ENCODE assay signal across 8 cellular contexts in genomic region chr17:7855643-7856080, GRCh38. TPM values are rescaled to one million over a fixed set of nuclear protein-coding genes. Genes with fewer than 3 reads are reported as not detected.
A peak's percentile ranks its signal among the peaks of the same experiment; 100 is the strongest.
DNase-seq lines count a peak whose midpoint lies in the region; ATAC-seq and TF ChIP-seq lines count a peak whose summit lies in the region.

No MANE protein-coding gene starts in this region.

- H3K18ac ChIP-seq in IMR-90 (ENCODE audit: low read depth, low read length), result no peak overlapping the region

- TF ChIP-seq CTCF in AG04449 (IDR thresholded peaks at IDR 0.05; ENCODE audit: insufficient read depth, low read length, missing control alignments), result no peak
- no peak for TF ChIP-seq CTCF in IMR-90 (conservative IDR thresholded peaks at IDR 0.05; ENCODE audit: low read depth, low read length)
- no peak for TF ChIP-seq CTCF in endodermal cell (conservative IDR thresholded peaks at IDR 0.05)
- TF ChIP-seq CTCF in neural crest cell (conservative IDR thresholded peaks at IDR 0.05), result no peak
- no peak for TF ChIP-seq CTCF in GM10248 (IDR thresholded peaks at IDR 0.05; ENCODE audit: control extremely low read depth, extremely low read depth, low read depth, missing control alignments)

- H3K27me3 ChIP-seq in IMR-90 (ENCODE audit: control insufficient read depth, insufficient read depth, low read length), result no peaks in the 10 kb centered on the region
- no peaks in the 10 kb centered on the region for H3K27me3 ChIP-seq in endodermal cell (ENCODE audit: control insufficient read depth, insufficient read depth, low read length, poor library complexity, severe bottlenecking)

- DNase-seq in AG04449 (ENCODE audit: low read depth, low spot score) (no peak), IMR-90 (no peak), endodermal cell (no peak), neural crest cell (ENCODE audit: low read depth, low spot score) (peak; percentile 27), GM10248 (ENCODE audit: extremely low spot score) (no peak), T-helper 9 cell (no peak)

- no peak for ATAC-seq in IMR-90 (ENCODE audit: low read depth)
- ATAC-seq in HG03135 (IDR thresholded peaks at IDR 0.05; ENCODE audit: unreplicated experiment), result no peak
- no peak for ATAC-seq in GM21529 (IDR thresholded peaks at IDR 0.05; ENCODE audit: unreplicated experiment)

- peaks cover 36% of the 10 kb centered on the region for H3K27me3 Mint-ChIP-seq in endodermal cell (ENCODE audit: insufficient read depth)
- H3K27me3 Mint-ChIP-seq in neural crest cell (ENCODE audit: low read depth), result peaks cover 10% of the 10 kb centered on the region

- H4K91ac ChIP-seq in IMR-90 (ENCODE audit: insufficient read depth, low read depth, low read length), result no peak overlapping the region

- H3K4me1 Mint-ChIP-seq in endodermal cell, result peaks cover 15% of the 10 kb centered on the region
- H3K4me1 Mint-ChIP-seq in neural crest cell, result peaks cover 10% of the 10 kb centered on the region

- H3K4me1 ChIP-seq in IMR-90 (ENCODE audit: control insufficient read depth, insufficient read depth, low read length), result peaks cover 22% of the 10 kb centered on the region
- no peaks in the 10 kb centered on the region for H3K4me1 ChIP-seq in endodermal cell (ENCODE audit: control insufficient read depth, insufficient read depth, low read length)

- no peak for TF ChIP-seq RAD21 in IMR-90 (IDR thresholded peaks at IDR 0.05; ENCODE audit: low read length)

- peak overlapping the region; percentile 23; the same call in 1 of the 2 replicates for H2AK5ac ChIP-seq in IMR-90 (ENCODE audit: low read depth, low read length)

- H4K8ac ChIP-seq in IMR-90 (ENCODE audit: low read depth in 2 of 2, low read length in 2 of 2), result peak overlapping the region in 1 of 2 experiments; percentile 60; a peak in 2 of 4 replicates

- H3K79me1 ChIP-seq in IMR-90 (ENCODE audit: low read depth in 1 of 2, low read length in 2 of 2), result peaks cover 23 to 52% of the 10 kb centered on the region in 2 experiments

- POLR2A ChIA-PET in AG04449 (lab: Yijun Ruan, JAX) (interaction anchor here (2.3 to 2.6 kb wide), 2 partner anchors 12 to 19 kb away, joined by 23 to 48 read pairs; no protein-coding TSS in a partner anchor), IMR-90 (lab: Charles Lee; ENCODE audit: unreplicated experiment) (no interaction called here), GM10248 (lab: Yijun Ruan, JAX) (no interaction called here)

- no peak overlapping the region for H4K5ac ChIP-seq in IMR-90 (ENCODE audit: low read depth, low read length)

- H2BK15ac ChIP-seq in IMR-90 (ENCODE audit: low read depth, low read length), result no peak overlapping the region

- no peak overlapping the region for H3K4me3 Mint-ChIP-seq in endodermal cell
- no peak overlapping the region for H3K4me3 Mint-ChIP-seq in neural crest cell

- H3K36me3 ChIP-seq in IMR-90 (ENCODE audit: control insufficient read depth, insufficient read depth, low read length) (peaks cover 32% of the 10 kb centered on the region), endodermal cell (ENCODE audit: control insufficient read depth, insufficient read depth, low read length) (peaks cover 41% of the 10 kb centered on the region)

- dilution Hi-C loops in IMR-90 (cut with HindIII; ENCODE audit: low sequenced_read_pairs, unreplicated experiment), result no loop called here

- peak overlapping the region; percentile 76; the same call in 1 of the 2 replicates for H3K4me2 ChIP-seq in IMR-90 (ENCODE audit: low read depth, low read length)

- H3K36me3 Mint-ChIP-seq in endodermal cell (ENCODE audit: low read depth) (peaks cover 34% of the 10 kb centered on the region), neural crest cell (ENCODE audit: low read depth) (peaks cover 7% of the 10 kb centered on the region)

- peak overlapping the region; percentile 62 for H2BK5ac ChIP-seq in IMR-90 (ENCODE audit: low read depth, low read length, poor library complexity, severe bottlenecking)

- H2BK120ac ChIP-seq in IMR-90 (ENCODE audit: low read depth, low read length), result no peak overlapping the region

- no peaks in the 10 kb centered on the region for H3K9me1 ChIP-seq in IMR-90 (ENCODE audit: insufficient read depth, low read length)

- in situ Hi-C loops in IMR-90 (cut with MboI; ENCODE audit: low sequenced_read_pairs), result no loop called here

- H4K20me1 ChIP-seq in IMR-90 (ENCODE audit: insufficient read depth, low read length), result peaks cover 22% of the 10 kb centered on the region; the same call in 1 of the 2 replicates

- H3K9me3 ChIP-seq in IMR-90 (ENCODE audit: control insufficient read depth, insufficient read depth, low read length), result no peaks in the 10 kb centered on the region
- no peaks in the 10 kb centered on the region for H3K9me3 ChIP-seq in endodermal cell (ENCODE audit: control insufficient read depth, low read length)

- H3K4ac ChIP-seq in IMR-90 (ENCODE audit: low read depth, low read length), result peak overlapping the region; percentile 34

- intact Hi-C loops in IMR-90 (cut with micrococcal nuclease), result loop anchor here (2.0 kb wide), 1 partner anchor 13 kb away; no protein-coding TSS in a partner anchor

- no peak overlapping the region for H2BK20ac ChIP-seq in IMR-90 (ENCODE audit: low read depth, low read length)

- H3K9me3 Mint-ChIP-seq in endodermal cell (no peaks in the 10 kb centered on the region), neural crest cell (no peaks in the 10 kb centered on the region)

- 0 out of 2 replicates have a peak overlapping the region, but pooled peaks have one; percentile 54 for H3K23ac ChIP-seq in IMR-90 (ENCODE audit: low read depth, low read length)

- H3K14ac ChIP-seq in IMR-90 (replicated peaks; ENCODE audit: low read depth, low read length), result peak overlapping the region; percentile 53; the same call in 1 of the 2 replicates

- CTCF ChIA-PET in AG04449 (lab: Yijun Ruan, JAX), result interaction anchor here (1.0 to 3.0 kb wide), 5 partner anchors 15 to 68 kb away, joined by 3 to 17 read pairs (median 13); no protein-coding TSS in a partner anchor
- CTCF ChIA-PET in IMR-90 (lab: Yijun Ruan, JAX), result no interaction called here
- CTCF ChIA-PET in GM10248 (lab: Yijun Ruan, JAX), result interaction anchor here (0.9 to 2.8 kb wide), 3 partner anchors 20 to 133 kb away, joined by 3 to 8 read pairs (median 5); no protein-coding TSS in a partner anchor

- H2AK9ac ChIP-seq in IMR-90 (replicated peaks; ENCODE audit: low read depth, low read length, poor library complexity), result peak overlapping the region; percentile 45

- whole genome bisulfite sequencing in IMR-90 (ENCODE audit: extremely low coverage in 2 of 2, insufficient read length in 1 of 2), 2 experiments, result 34% methylated on average over 7 of the region's 20 CpGs; no CpG with 5 or more reads in 1 of the 2 experiments
- WGBS in endodermal cell (ENCODE audit: insufficient coverage in 1 of 2, insufficient read length in 1 of 2), 2 experiments, result 11 to 20% methylated on average over 15 to 20 of the region's 20 CpGs

- no peak; the same call in 1 of the 2 replicates for TF ChIP-seq POLR2A in IMR-90 (IDR thresholded peaks at IDR 0.05; ENCODE audit: low read depth, low read length)

- no peak overlapping the region for H3K56ac ChIP-seq in IMR-90 (ENCODE audit: extremely low read depth, insufficient read depth, low read length)

- no peak overlapping the region for H3K27ac Mint-ChIP-seq in endodermal cell
- H3K27ac Mint-ChIP-seq in neural crest cell (ENCODE audit: unreplicated experiment), result no peak overlapping the region

- H3K4me3 ChIP-seq in AG04449 (ENCODE audit: low read depth, low read length), result peak overlapping the region; percentile 76
- no peak overlapping the region for H3K4me3 ChIP-seq in IMR-90 (ENCODE audit: insufficient read depth, low read depth, low read length)
- peak overlapping the region; percentile 93 for H3K4me3 ChIP-seq in endodermal cell (ENCODE audit: low read length)

- H3K27ac ChIP-seq in IMR-90 (ENCODE audit: insufficient read depth, low read length) (peak overlapping the region; percentile 75; the same call in 1 of the 2 replicates), endodermal cell (ENCODE audit: low read depth, low read length) (peak overlapping the region; percentile 96)

- H2AFZ ChIP-seq in IMR-90 (replicated peaks; ENCODE audit: low read length, poor library complexity), result peak overlapping the region; percentile 73

- no TSS peak for BruUV-seq in IMR-90 (replicated peaks; lab: Mats Ljungman, UMichigan)

- H3K9ac ChIP-seq in IMR-90 (ENCODE audit: low read depth, low read length) (peak overlapping the region; percentile 53), endodermal cell (ENCODE audit: extremely low read depth, low read length, poor library complexity, severe bottlenecking) (peak overlapping the region; percentile 83)

RNA-seq across cellular contexts. Expression of gene TMEM88, which starts 0.8 kb away (rescaled TPM):
- total RNA-seq in IMR-90 (2012; rRNA removed) (not detected in 2 replicates), endodermal cell (10 to 100 TPM; 16.8 to 26.8 TPM), neural crest cell (6.7 and 8.4 TPM in 2 replicates)
- polyA plus RNA-seq in IMR-90 (2012; rRNA removed), result 1.9 and 2.1 TPM in 2 replicates
- 0.63 and 0.79 TPM in 2 replicates for polyA plus RNA-seq in IMR-90 (2012; cell fraction: cytosol; rRNA removed)
- 16.9 and 24.1 TPM in 2 replicates for polyA plus RNA-seq in IMR-90 (2012; cell fraction: nucleus; rRNA removed; ENCODE audit: low replicate concordance)
- 24.6 TPM for polyA plus RNA-seq in endodermal cell (2013, experiment 1 of 2)
- polyA plus RNA-seq in endodermal cell (2013, experiment 2 of 2), result 22.9 TPM

RNA-seq across cellular contexts. Expression of gene NAA38, which starts 1.7 kb away (rescaled TPM):
- total RNA-seq in IMR-90 (2012; rRNA removed), result 40.7 and 62.2 TPM in 2 replicates
- 76.8 and 122 TPM in 2 replicates for polyA plus RNA-seq in IMR-90 (2012; rRNA removed)
- 125 and 183 TPM in 2 replicates for polyA plus RNA-seq in IMR-90 (2012; cell fraction: cytosol; rRNA removed)
- polyA plus RNA-seq in IMR-90 (2012; cell fraction: nucleus; rRNA removed; ENCODE audit: low replicate concordance), result 34.7 and 54.0 TPM in 2 replicates
- 10 to 100 TPM; 38.9 to 44.8 TPM for total RNA-seq in endodermal cell
- polyA plus RNA-seq in endodermal cell (2013, experiment 1 of 2), result 65.6 TPM
- 58.9 TPM for polyA plus RNA-seq in endodermal cell (2013, experiment 2 of 2)
- 83.4 and 87.2 TPM in 2 replicates for total RNA-seq in neural crest cell

RNA-seq across cellular contexts. Expression of gene CYB5D1, which starts 2.1 kb away (rescaled TPM):
- total RNA-seq in IMR-90 (2012; rRNA removed) (10.8 and 11.1 TPM in 2 replicates), endodermal cell (10 to 100 TPM; 10.6 to 12.9 TPM), neural crest cell (12.7 and 13.3 TPM in 2 replicates)
- 7.0 and 8.8 TPM in 2 replicates for polyA plus RNA-seq in IMR-90 (2012; rRNA removed)
- 3.4 and 4.3 TPM in 2 replicates for polyA plus RNA-seq in IMR-90 (2012; cell fraction: cytosol; rRNA removed)
- polyA plus RNA-seq in IMR-90 (2012; cell fraction: nucleus; rRNA removed; ENCODE audit: low replicate concordance), result 9.7 and 19.2 TPM in 2 replicates
- polyA plus RNA-seq in endodermal cell (2013, experiment 1 of 2), result 10.5 TPM
- polyA plus RNA-seq in endodermal cell (2013, experiment 2 of 2), result 8.3 TPM

RNA-seq across cellular contexts. Expression of gene KDM6B, which starts 21.6 kb away (rescaled TPM):
- total RNA-seq in IMR-90 (2012; rRNA removed), result 0.72 and 1.1 TPM in 2 replicates
- 3.5 and 4.5 TPM in 2 replicates for polyA plus RNA-seq in IMR-90 (2012; rRNA removed)
- 2.7 and 3.6 TPM in 2 replicates for polyA plus RNA-seq in IMR-90 (2012; cell fraction: cytosol; rRNA removed)
- polyA plus RNA-seq in IMR-90 (2012; cell fraction: nucleus; rRNA removed; ENCODE audit: low replicate concordance), result 18.3 and 20.0 TPM in 2 replicates
- total RNA-seq in endodermal cell, result 10 to 100 TPM; 53.3 to 60.3 TPM
- 44.5 TPM for polyA plus RNA-seq in endodermal cell (2013, experiment 1 of 2)
- 40.5 TPM for polyA plus RNA-seq in endodermal cell (2013, experiment 2 of 2)
- total RNA-seq in neural crest cell, result 64.8 and 70.2 TPM in 2 replicates

RNA-seq across cellular contexts. Expression of gene CHD3, which starts 32.9 kb away (rescaled TPM):
- total RNA-seq in IMR-90 (2012; rRNA removed) (67.2 and 78.1 TPM in 2 replicates), endodermal cell (10 to 100 TPM; 55.0 to 64.1 TPM), neural crest cell (53.3 and 59.7 TPM in 2 replicates)
- 55.1 and 65.4 TPM in 2 replicates for polyA plus RNA-seq in IMR-90 (2012; rRNA removed)
- polyA plus RNA-seq in IMR-90 (2012; cell fraction: cytosol; rRNA removed), result 53.4 and 59.5 TPM in 2 replicates
- polyA plus RNA-seq in IMR-90 (2012; cell fraction: nucleus; rRNA removed; ENCODE audit: low replicate concordance), result 202 and 231 TPM in 2 replicates
- 66.3 TPM for polyA plus RNA-seq in endodermal cell (2013, experiment 1 of 2)
- 63.7 TPM for polyA plus RNA-seq in endodermal cell (2013, experiment 2 of 2)
